1 cellular context compared by ENCODE assay signal in the genomic region with DNA sequence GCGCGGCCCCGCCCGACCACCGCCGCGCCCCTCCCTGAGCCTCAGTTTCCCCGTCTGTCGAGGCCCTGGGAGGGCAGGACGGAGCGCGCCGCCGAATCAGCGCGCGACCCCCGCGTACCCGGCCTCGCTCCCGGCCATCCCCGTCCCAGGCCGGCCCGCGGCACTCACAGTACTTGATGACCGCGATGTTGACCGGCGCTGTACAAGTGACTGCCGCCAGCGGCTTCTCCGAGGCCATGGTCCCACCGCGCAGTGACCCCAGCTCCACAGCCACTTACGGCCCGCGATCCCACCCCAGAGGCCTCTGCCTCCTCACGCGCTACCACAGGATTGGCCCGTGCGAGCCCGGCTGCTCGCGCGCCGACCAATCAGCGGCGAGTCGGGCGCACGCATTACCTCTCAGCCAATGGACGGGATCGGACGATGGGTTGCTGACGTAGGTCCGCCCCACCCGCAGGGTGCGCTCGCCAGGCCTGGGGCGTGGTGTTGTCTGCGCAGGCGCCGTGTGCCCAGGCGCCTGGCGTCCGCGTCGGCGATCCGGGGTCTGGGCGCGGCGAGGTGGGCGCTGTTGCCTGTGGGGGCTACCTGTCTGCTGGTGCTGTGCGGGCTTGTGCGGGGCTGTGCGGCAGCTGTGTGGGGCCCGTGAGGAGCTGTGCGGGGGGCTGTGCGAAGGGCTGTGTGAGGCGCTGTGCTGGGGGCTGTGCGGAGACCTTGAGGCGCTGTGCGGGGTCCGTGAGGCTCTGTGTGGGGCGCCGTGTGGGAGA.
TF ChIP-seq lines count a peak whose summit lies in the region.

A gene with protein sequence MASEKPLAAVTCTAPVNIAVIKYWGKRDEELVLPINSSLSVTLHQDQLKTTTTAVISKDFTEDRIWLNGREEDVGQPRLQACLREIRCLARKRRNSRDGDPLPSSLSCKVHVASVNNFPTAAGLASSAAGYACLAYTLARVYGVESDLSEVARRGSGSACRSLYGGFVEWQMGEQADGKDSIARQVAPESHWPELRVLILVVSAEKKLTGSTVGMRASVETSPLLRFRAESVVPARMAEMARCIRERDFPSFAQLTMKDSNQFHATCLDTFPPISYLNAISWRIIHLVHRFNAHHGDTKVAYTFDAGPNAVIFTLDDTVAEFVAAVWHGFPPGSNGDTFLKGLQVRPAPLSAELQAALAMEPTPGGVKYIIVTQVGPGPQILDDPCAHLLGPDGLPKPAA (minus strand): TSS at position 249 of the 764 bp plus-strand sequence. CDS start 11 bp downstream, at position 238.

TF ChIP-seq in HEK293, 187 proteins besides CTCF, POLR2A, EP300 and RAD21 (continued from another document and continues in another):
- TF ChIP-seq, protein P1, sequence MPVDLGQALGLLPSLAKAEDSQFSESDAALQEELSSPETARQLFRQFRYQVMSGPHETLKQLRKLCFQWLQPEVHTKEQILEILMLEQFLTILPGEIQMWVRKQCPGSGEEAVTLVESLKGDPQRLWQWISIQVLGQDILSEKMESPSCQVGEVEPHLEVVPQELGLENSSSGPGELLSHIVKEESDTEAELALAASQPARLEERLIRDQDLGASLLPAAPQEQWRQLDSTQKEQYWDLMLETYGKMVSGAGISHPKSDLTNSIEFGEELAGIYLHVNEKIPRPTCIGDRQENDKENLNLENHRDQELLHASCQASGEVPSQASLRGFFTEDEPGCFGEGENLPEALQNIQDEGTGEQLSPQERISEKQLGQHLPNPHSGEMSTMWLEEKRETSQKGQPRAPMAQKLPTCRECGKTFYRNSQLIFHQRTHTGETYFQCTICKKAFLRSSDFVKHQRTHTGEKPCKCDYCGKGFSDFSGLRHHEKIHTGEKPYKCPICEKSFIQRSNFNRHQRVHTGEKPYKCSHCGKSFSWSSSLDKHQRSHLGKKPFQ (tag by site-specific recombination; IDR thresholded peaks at IDR 0.05): 0 out of 2 replicates have a peak, but pooled peaks have one; percentile 17
- TF ChIP-seq ZFHX2 (tag by site-specific recombination; conservative IDR thresholded peaks at IDR 0.05) (peak; percentile 65; the same call in 1 of the 2 replicates), ZNF777 (tag by site-specific recombination; IDR thresholded peaks at IDR 0.05; ENCODE audit: borderline replicate concordance) (peak; percentile 87; the same call in 1 of the 2 replicates), KLF1 (tag by site-specific recombination; IDR thresholded peaks at IDR 0.05) (peak; percentile 73), ZNF302 (tag by site-specific recombination; IDR thresholded peaks at IDR 0.05; ENCODE audit: low read depth) (no peak), ZNF433 (tag by site-specific recombination; IDR thresholded peaks at IDR 0.05; ENCODE audit: low read depth) (no peak), ZNF76 (tag by site-specific recombination; IDR thresholded peaks at IDR 0.05; ENCODE audit: borderline replicate concordance, low read depth) (0 out of 2 replicates have a peak, but pooled peaks have one; percentile 60), KLF10 (tag by site-specific recombination; IDR thresholded peaks at IDR 0.05) (0 out of 2 replicates have a peak, but pooled peaks have one; percentile 33), KLF16 (tag by site-specific recombination; IDR thresholded peaks at IDR 0.05) (peak; percentile 36; the same call in 1 of the 2 replicates), ZNF707 (tag by site-specific recombination; IDR thresholded peaks at IDR 0.05) (no peak), ZIC2 (tag by site-specific recombination; IDR thresholded peaks at IDR 0.05) (peak; percentile 82), ZNF292 (tag by site-specific recombination; IDR thresholded peaks at IDR 0.05; ENCODE audit: borderline replicate concordance, low read depth) (no peak), ZNF350 (tag by site-specific recombination; IDR thresholded peaks at IDR 0.05) (no peak), BCL11A (tag by site-specific recombination; IDR thresholded peaks at IDR 0.05; ENCODE audit: low read depth) (no peak), ZNF146 (tag by site-specific recombination; IDR thresholded peaks at IDR 0.05) (no peak), ZNF600 (tag by site-specific recombination; IDR thresholded peaks at IDR 0.05) (no peak), ZNF324 (tag by site-specific recombination; IDR thresholded peaks at IDR 0.05) (no peak), YY2 (tag by site-specific recombination; IDR thresholded peaks at IDR 0.05) (0 out of 2 replicates have a peak, but pooled peaks have one; percentile 44), ZNF670 (tag by site-specific recombination; IDR thresholded peaks at IDR 0.05; ENCODE audit: low read depth) (no peak), ZNF843 (tag by site-specific recombination; IDR thresholded peaks at IDR 0.05) (0 out of 2 replicates have a peak, but pooled peaks have one; percentile 19), KLF8 (tag by site-specific recombination; IDR thresholded peaks at IDR 0.05) (peak; percentile 46; the same call in 1 of the 2 replicates), FEZF1 (tag by site-specific recombination; IDR thresholded peaks at IDR 0.05) (peak; percentile 66), ZNF394 (tag by site-specific recombination; IDR thresholded peaks at IDR 0.05; ENCODE audit: borderline replicate concordance) (no peak), TRIM28 (IDR thresholded peaks at IDR 0.05; ENCODE audit: borderline replicate concordance, low read length) (no peak), ZNF175 (tag by site-specific recombination; IDR thresholded peaks at IDR 0.05) (no peak)
- TF ChIP-seq, protein P2, sequence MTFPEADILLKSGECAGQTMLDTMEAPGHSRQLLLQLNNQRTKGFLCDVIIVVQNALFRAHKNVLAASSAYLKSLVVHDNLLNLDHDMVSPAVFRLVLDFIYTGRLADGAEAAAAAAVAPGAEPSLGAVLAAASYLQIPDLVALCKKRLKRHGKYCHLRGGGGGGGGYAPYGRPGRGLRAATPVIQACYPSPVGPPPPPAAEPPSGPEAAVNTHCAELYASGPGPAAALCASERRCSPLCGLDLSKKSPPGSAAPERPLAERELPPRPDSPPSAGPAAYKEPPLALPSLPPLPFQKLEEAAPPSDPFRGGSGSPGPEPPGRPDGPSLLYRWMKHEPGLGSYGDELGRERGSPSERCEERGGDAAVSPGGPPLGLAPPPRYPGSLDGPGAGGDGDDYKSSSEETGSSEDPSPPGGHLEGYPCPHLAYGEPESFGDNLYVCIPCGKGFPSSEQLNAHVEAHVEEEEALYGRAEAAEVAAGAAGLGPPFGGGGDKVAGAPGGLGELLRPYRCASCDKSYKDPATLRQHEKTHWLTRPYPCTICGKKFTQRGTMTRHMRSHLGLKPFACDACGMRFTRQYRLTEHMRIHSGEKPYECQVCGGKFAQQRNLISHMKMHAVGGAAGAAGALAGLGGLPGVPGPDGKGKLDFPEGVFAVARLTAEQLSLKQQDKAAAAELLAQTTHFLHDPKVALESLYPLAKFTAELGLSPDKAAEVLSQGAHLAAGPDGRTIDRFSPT (tag by site-specific recombination; IDR thresholded peaks at IDR 0.05): peak; percentile 13; the same call in 1 of the 2 replicates
- TF ChIP-seq, protein P3, sequence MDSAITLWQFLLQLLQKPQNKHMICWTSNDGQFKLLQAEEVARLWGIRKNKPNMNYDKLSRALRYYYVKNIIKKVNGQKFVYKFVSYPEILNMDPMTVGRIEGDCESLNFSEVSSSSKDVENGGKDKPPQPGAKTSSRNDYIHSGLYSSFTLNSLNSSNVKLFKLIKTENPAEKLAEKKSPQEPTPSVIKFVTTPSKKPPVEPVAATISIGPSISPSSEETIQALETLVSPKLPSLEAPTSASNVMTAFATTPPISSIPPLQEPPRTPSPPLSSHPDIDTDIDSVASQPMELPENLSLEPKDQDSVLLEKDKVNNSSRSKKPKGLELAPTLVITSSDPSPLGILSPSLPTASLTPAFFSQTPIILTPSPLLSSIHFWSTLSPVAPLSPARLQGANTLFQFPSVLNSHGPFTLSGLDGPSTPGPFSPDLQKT (IDR thresholded peaks at IDR 0.05; ENCODE audit: borderline replicate concordance, low read depth, low read length): no peak
- TF ChIP-seq, protein P4, sequence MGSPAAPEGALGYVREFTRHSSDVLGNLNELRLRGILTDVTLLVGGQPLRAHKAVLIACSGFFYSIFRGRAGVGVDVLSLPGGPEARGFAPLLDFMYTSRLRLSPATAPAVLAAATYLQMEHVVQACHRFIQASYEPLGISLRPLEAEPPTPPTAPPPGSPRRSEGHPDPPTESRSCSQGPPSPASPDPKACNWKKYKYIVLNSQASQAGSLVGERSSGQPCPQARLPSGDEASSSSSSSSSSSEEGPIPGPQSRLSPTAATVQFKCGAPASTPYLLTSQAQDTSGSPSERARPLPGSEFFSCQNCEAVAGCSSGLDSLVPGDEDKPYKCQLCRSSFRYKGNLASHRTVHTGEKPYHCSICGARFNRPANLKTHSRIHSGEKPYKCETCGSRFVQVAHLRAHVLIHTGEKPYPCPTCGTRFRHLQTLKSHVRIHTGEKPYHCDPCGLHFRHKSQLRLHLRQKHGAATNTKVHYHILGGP (tag by site-specific recombination; IDR thresholded peaks at IDR 0.05): no peak
- TF ChIP-seq, protein P5, sequence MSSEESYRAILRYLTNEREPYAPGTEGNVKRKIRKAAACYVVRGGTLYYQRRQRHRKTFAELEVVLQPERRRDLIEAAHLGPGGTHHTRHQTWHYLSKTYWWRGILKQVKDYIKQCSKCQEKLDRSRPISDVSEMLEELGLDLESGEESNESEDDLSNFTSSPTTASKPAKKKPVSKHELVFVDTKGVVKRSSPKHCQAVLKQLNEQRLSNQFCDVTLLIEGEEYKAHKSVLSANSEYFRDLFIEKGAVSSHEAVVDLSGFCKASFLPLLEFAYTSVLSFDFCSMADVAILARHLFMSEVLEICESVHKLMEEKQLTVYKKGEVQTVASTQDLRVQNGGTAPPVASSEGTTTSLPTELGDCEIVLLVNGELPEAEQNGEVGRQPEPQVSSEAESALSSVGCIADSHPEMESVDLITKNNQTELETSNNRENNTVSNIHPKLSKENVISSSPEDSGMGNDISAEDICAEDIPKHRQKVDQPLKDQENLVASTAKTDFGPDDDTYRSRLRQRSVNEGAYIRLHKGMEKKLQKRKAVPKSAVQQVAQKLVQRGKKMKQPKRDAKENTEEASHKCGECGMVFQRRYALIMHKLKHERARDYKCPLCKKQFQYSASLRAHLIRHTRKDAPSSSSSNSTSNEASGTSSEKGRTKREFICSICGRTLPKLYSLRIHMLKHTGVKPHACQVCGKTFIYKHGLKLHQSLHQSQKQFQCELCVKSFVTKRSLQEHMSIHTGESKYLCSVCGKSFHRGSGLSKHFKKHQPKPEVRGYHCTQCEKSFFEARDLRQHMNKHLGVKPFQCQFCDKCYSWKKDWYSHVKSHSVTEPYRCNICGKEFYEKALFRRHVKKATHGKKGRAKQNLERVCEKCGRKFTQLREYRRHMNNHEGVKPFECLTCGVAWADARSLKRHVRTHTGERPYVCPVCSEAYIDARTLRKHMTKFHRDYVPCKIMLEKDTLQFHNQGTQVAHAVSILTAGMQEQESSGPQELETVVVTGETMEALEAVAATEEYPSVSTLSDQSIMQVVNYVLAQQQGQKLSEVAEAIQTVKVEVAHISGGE (tag by site-specific recombination; conservative IDR thresholded peaks at IDR 0.05; ENCODE audit: low read depth): 0 out of 2 replicates have a peak, but pooled peaks have one; percentile 18
- TF ChIP-seq, protein P6, sequence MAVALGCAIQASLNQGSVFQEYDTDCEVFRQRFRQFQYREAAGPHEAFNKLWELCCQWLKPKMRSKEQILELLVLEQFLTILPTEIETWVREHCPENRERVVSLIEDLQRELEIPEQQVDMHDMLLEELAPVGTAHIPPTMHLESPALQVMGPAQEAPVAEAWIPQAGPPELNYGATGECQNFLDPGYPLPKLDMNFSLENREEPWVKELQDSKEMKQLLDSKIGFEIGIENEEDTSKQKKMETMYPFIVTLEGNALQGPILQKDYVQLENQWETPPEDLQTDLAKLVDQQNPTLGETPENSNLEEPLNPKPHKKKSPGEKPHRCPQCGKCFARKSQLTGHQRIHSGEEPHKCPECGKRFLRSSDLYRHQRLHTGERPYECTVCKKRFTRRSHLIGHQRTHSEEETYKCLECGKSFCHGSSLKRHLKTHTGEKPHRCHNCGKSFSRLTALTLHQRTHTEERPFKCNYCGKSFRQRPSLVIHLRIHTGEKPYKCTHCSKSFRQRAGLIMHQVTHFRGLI (tag by site-specific recombination; IDR thresholded peaks at IDR 0.05): peak; percentile 43; the same call in 1 of the 2 replicates
- TF ChIP-seq, protein P7, sequence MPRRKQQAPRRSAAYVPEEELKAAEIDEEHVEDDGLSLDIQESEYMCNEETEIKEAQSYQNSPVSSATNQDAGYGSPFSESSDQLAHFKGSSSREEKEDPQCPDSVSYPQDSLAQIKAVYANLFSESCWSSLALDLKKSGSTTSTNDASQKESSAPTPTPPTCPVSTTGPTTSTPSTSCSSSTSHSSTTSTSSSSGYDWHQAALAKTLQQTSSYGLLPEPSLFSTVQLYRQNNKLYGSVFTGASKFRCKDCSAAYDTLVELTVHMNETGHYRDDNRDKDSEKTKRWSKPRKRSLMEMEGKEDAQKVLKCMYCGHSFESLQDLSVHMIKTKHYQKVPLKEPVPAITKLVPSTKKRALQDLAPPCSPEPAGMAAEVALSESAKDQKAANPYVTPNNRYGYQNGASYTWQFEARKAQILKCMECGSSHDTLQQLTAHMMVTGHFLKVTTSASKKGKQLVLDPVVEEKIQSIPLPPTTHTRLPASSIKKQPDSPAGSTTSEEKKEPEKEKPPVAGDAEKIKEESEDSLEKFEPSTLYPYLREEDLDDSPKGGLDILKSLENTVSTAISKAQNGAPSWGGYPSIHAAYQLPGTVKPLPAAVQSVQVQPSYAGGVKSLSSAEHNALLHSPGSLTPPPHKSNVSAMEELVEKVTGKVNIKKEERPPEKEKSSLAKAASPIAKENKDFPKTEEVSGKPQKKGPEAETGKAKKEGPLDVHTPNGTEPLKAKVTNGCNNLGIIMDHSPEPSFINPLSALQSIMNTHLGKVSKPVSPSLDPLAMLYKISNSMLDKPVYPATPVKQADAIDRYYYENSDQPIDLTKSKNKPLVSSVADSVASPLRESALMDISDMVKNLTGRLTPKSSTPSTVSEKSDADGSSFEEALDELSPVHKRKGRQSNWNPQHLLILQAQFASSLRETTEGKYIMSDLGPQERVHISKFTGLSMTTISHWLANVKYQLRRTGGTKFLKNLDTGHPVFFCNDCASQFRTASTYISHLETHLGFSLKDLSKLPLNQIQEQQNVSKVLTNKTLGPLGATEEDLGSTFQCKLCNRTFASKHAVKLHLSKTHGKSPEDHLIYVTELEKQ (tag by site-specific recombination; IDR thresholded peaks at IDR 0.05; ENCODE audit: borderline replicate concordance): no peak
